Comparison of ENCODE assay signal across 14 cellular contexts in genomic region chr2:179595284-179595683, GRCh38.
DNase-seq lines count a peak whose midpoint lies in the region; ATAC-seq, FAIRE-seq and TF ChIP-seq lines count a peak whose summit lies in the region.
"Had no signal": no experiment of that assay in that cellular context is flagged by ENCODE, and none has a peak within 500 bp of the region (broad histone marks: within the 10 kb centered on the region; RNA-seq: fewer than 3 reads in every experiment).

No MANE protein-coding gene starts in this region.

- CTCF ChIA-PET in H1 (lab: Charles Lee; ENCODE audit: partially characterized antibody), result interaction anchor here (0.7 to 1.8 kb wide), 12 partner anchors 9 to 161 kb away, joined by 3 to 6 read pairs (median 3); no protein-coding TSS in a partner anchor

- H2BK120ac ChIP-seq in H1 (replicated peaks; ENCODE audit: low read depth, low read length), result no peak overlapping the region
- no peak overlapping the region for H2BK120ac ChIP-seq in trophoblast cell (ENCODE audit: insufficient read depth, low read length, poor library complexity)

- H3K4me2 ChIP-seq in MM.1S (ENCODE audit: low read depth, low read length) (no peak overlapping the region), H1 (ENCODE audit: insufficient read depth in 1 of 2, low read depth in 2 of 2, low read length in 2 of 2) (no peak overlapping the region), trophoblast cell (ENCODE audit: low read length) (no peak overlapping the region)

- no peaks in the 10 kb centered on the region for H3K79me1 ChIP-seq in H1 (ENCODE audit: low read depth, low read length)
- H3K79me1 ChIP-seq in trophoblast cell (ENCODE audit: low read length), result no peaks in the 10 kb centered on the region

- no peak overlapping the region for H3K9ac ChIP-seq in MM.1S (ENCODE audit: low read length)
- no peak overlapping the region for H3K9ac ChIP-seq in H1 (replicated peaks in 1 of 4; ENCODE audit: extremely low read depth in 1 of 4, low read depth in 3 of 4, low read length in 3 of 4)
- H3K9ac ChIP-seq in trophoblast cell (ENCODE audit: low read length), result no peak overlapping the region

- H2BK15ac ChIP-seq in H1 (ENCODE audit: low read length), result no peak overlapping the region

- H2AFZ ChIP-seq in MM.1S (ENCODE audit: low read length), result no peak overlapping the region
- no peak overlapping the region for H2AFZ ChIP-seq in H1 (ENCODE audit: low read length)
- no peak overlapping the region for H2AFZ ChIP-seq in trophoblast cell (ENCODE audit: insufficient read depth, low read length, poor library complexity)

- H2BK12ac ChIP-seq in H1 (ENCODE audit: low read depth, low read length) (no peak overlapping the region), trophoblast cell (ENCODE audit: low read length) (peak overlapping the region; percentile 49)

- H3K23me2 ChIP-seq in H1 (ENCODE audit: low read depth, low read length), result no peaks in the 10 kb centered on the region

- H3K4me3 ChIP-seq in MM.1S (ENCODE audit: low read length) (no peak overlapping the region), H1 (ENCODE audit: extremely low read depth in 1 of 4, insufficient read depth in 2 of 4, low read depth in 3 of 4, low read length in 4 of 4) (no peak overlapping the region), trophoblast cell (ENCODE audit: low read depth, low read length) (no peak overlapping the region)
- H3K4me3 ChIP-seq: breast epithelium had no signal

- H3F3A ChIP-seq in MM.1S (ENCODE audit: insufficient read depth, low read length), result peaks cover 8% of the 10 kb centered on the region; the same call in 1 of the 2 replicates

- H3K4ac ChIP-seq in H1 (replicated peaks; ENCODE audit: insufficient read length, low read depth, low read length) (no peak overlapping the region), trophoblast cell (ENCODE audit: low read depth, low read length) (no peak overlapping the region)

- no peak overlapping the region for H3K18ac ChIP-seq in H1 (ENCODE audit: extremely low read depth, low read length)
- no peak overlapping the region for H3K18ac ChIP-seq in trophoblast cell (ENCODE audit: low read length)

- no peak overlapping the region for H2BK20ac ChIP-seq in H1 (ENCODE audit: low read length)

- H4K91ac ChIP-seq in H1 (replicated peaks; ENCODE audit: insufficient read length, low read length) (no peak overlapping the region), trophoblast cell (ENCODE audit: low read depth, low read length) (no peak overlapping the region)

- H3K23ac ChIP-seq in H1 (ENCODE audit: insufficient read length) (no peak overlapping the region), trophoblast cell (ENCODE audit: low read length) (no peak overlapping the region)

- POLR2A ChIA-PET in H1 (lab: Charles Lee; ENCODE audit: partially characterized antibody), result no interaction called here

- TF ChIP-seq EP300 in H1 (IDR thresholded peaks at IDR 0.05; ENCODE audit: borderline replicate concordance in 1 of 2, low read depth in 2 of 2, low read length in 2 of 2), result no peak

- H4K8ac ChIP-seq in H1 (ENCODE audit: extremely low read depth, insufficient read depth, low read length), result no peak overlapping the region; the same call in 1 of the 2 replicates
- no peak overlapping the region for H4K8ac ChIP-seq in trophoblast cell (ENCODE audit: low read depth, low read length)

- H3K9me3 ChIP-seq in MM.1S (replicated peaks; ENCODE audit: insufficient read depth, low read length), result no peaks in the 10 kb centered on the region
- H3K9me3 ChIP-seq in H1 (ENCODE audit: insufficient read depth in 2 of 2, low read depth in 1 of 2, low read length in 1 of 2), result no peaks in the 10 kb centered on the region
- no peaks in the 10 kb centered on the region for H3K9me3 ChIP-seq in trophoblast cell (ENCODE audit: insufficient read depth, low read depth, low read length)
- H3K9me3 ChIP-seq: breast epithelium had no signal

- no peak overlapping the region for H3K56ac ChIP-seq in H1 (replicated peaks; ENCODE audit: insufficient read length, low read depth, low read length)

- H3K79me2 ChIP-seq in MM.1S (ENCODE audit: low read length) (no peaks in the 10 kb centered on the region), H1 (ENCODE audit: control insufficient read depth in 1 of 2, insufficient read depth in 2 of 2, low read length in 2 of 2) (no peaks in the 10 kb centered on the region), trophoblast cell (ENCODE audit: control insufficient read depth, insufficient read depth, low read length, poor library complexity) (no peaks in the 10 kb centered on the region)

- no peak overlapping the region for H4K12ac ChIP-seq in trophoblast cell (ENCODE audit: low read depth, low read length)

- no peak overlapping the region for H4K5ac ChIP-seq in H1 (ENCODE audit: insufficient read length, low read depth, low read length)

- DNase-seq in DMS 273 (lab: John Stamatoyannopoulos, UW; ENCODE audit: unreplicated experiment) (peak; percentile 41), DMS 273 treated with DMSO at 0.1 percent for 48 hours (lab: John Stamatoyannopoulos, UW) (no peak), MM.1S (peak; percentile 23), H1 (ENCODE audit: low read depth in 1 of 2, low spot score in 2 of 2) (peak in 1 of 2 experiments; percentile 21), trophoblast cell (peak; percentile 22 to 26), midbrain (lab: John Stamatoyannopoulos, UW) (no peak)
- DNase-seq: 8988T; activated naive CD4-positive, alpha-beta T cell treated with anti-CD3 and anti-CD28 coated beads, Interleukin-2, amount 50 U/mL, for 16 hours; effector memory CD8-positive, alpha-beta T cell; NCI-H1105 treated with DMSO at 0.1 percent for 48 hours; NCI-H510A had no signal

- TF ChIP-seq CTCF in MM.1S (IDR thresholded peaks at IDR 0.05; ENCODE audit: low read length) (peak; percentile 56), H1 (IDR thresholded peaks at IDR 0.05; ENCODE audit: control extremely low read depth in 1 of 3, insufficient read depth in 1 of 3, low read depth in 1 of 3, low read length in 3 of 3) (peak; percentile 17 to 59 (median 55); a peak in 3 of 4 replicates)

- ATAC-seq in HG03571 (IDR thresholded peaks at IDR 0.05; ENCODE audit: unreplicated experiment) (no peak), HG03378 (IDR thresholded peaks at IDR 0.05; ENCODE audit: unreplicated experiment) (no peak)
- ATAC-seq: effector memory CD8-positive, alpha-beta T cell had no signal

- peaks cover 15% of the 10 kb centered on the region for H3K4me1 ChIP-seq in MM.1S (ENCODE audit: low read length)
- no peaks in the 10 kb centered on the region for H3K4me1 ChIP-seq in H1 (replicated peaks in 1 of 4; ENCODE audit: control insufficient read depth in 3 of 4, insufficient read depth in 4 of 4, low read length in 3 of 4)
- H3K4me1 ChIP-seq in trophoblast cell (ENCODE audit: control insufficient read depth in 1 of 2, insufficient read depth in 2 of 2, low read length in 2 of 2), result no peaks in the 10 kb centered on the region
- H3K4me1 ChIP-seq: breast epithelium had no signal

- H4K20me1 ChIP-seq in MM.1S (ENCODE audit: insufficient read depth, low read length) (no peaks in the 10 kb centered on the region), H1 (replicated peaks in 1 of 2; ENCODE audit: control insufficient read depth in 1 of 2, insufficient read depth in 2 of 2, low read length in 2 of 2) (no peaks in the 10 kb centered on the region)

- no peaks in the 10 kb centered on the region for H3K9me2 ChIP-seq in MM.1S (replicated peaks; ENCODE audit: insufficient read depth, low read length)

- TF ChIP-seq RAD21 in H1 (IDR thresholded peaks at IDR 0.05 in 1 of 2, conservative IDR thresholded peaks at IDR 0.05 in 1 of 2; ENCODE audit: low read depth in 2 of 2, low read length in 2 of 2), result peak; percentile 49 to 58

- H2BK5ac ChIP-seq in H1 (ENCODE audit: low read depth, low read length) (no peak overlapping the region), trophoblast cell (ENCODE audit: low read depth, low read length, poor library complexity) (no peak overlapping the region)

- TF ChIP-seq POLR2A in H1 (IDR thresholded peaks at IDR 0.05; ENCODE audit: control extremely low read depth in 1 of 2, low read depth in 2 of 2, low read length in 2 of 2), result no peak

- H3K27me3 ChIP-seq in MM.1S (replicated peaks; ENCODE audit: insufficient read depth, low read length) (no peaks in the 10 kb centered on the region), H1 (replicated peaks in 1 of 4; ENCODE audit: control insufficient read depth in 3 of 4, extremely low read depth in 1 of 4, insufficient read depth in 3 of 4, low read length in 3 of 4) (no peaks in the 10 kb centered on the region), trophoblast cell (ENCODE audit: insufficient read depth, low read length) (no peaks in the 10 kb centered on the region)
- H3K27me3 ChIP-seq: breast epithelium had no signal

- H3K27ac ChIP-seq in MM.1S (ENCODE audit: low read length) (no peak overlapping the region), H1 (ENCODE audit: low read depth, low read length) (no peak overlapping the region), trophoblast cell (ENCODE audit: low read depth, low read length) (no peak overlapping the region)
- H3K27ac ChIP-seq: breast epithelium had no signal

- H2AK5ac ChIP-seq in H1 (ENCODE audit: low read depth, low read length) (no peak overlapping the region), trophoblast cell (ENCODE audit: low read length) (no peak overlapping the region)

- H3K14ac ChIP-seq in H1 (ENCODE audit: insufficient read length) (no peak overlapping the region), trophoblast cell (ENCODE audit: low read length) (no peak overlapping the region)

- no peaks in the 10 kb centered on the region for H3K36me3 ChIP-seq in MM.1S (replicated peaks; ENCODE audit: insufficient read depth, low read length)
- H3K36me3 ChIP-seq in H1 (ENCODE audit: control insufficient read depth in 2 of 4, insufficient read depth in 4 of 4, low read length in 3 of 4), result no peaks in the 10 kb centered on the region
- no peaks in the 10 kb centered on the region for H3K36me3 ChIP-seq in trophoblast cell (ENCODE audit: control insufficient read depth in 1 of 2, insufficient read depth in 2 of 2, low read length in 2 of 2)
- H3K36me3 ChIP-seq: breast epithelium had no signal

- FAIRE-seq in H1 (lab: Jason Lieb, UNC), result no peak

TF ChIP-seq in H1, 55 proteins besides CTCF, POLR2A, EP300 and RAD21:
- TF ChIP-seq USF2 (IDR thresholded peaks at IDR 0.05; ENCODE audit: low read length), result peak; percentile 65
- TF ChIP-seq KDM1A (IDR thresholded peaks at IDR 0.05; ENCODE audit: borderline replicate concordance, low read length), result no peak

Comparison
In these comparisons a context has a peak if more than half of its experiments do, and no peak if none do; other contexts are left out.
1. DNase-seq: peak in DMS 273 (single experiment), MM.1S (single experiment) and trophoblast cell (2 of 2); none in DMS 273 treated with DMSO at 0.1 percent for 48 hours (single experiment) and midbrain (single experiment).